9 cellular contexts compared by ENCODE assay signal in the genomic region with DNA sequence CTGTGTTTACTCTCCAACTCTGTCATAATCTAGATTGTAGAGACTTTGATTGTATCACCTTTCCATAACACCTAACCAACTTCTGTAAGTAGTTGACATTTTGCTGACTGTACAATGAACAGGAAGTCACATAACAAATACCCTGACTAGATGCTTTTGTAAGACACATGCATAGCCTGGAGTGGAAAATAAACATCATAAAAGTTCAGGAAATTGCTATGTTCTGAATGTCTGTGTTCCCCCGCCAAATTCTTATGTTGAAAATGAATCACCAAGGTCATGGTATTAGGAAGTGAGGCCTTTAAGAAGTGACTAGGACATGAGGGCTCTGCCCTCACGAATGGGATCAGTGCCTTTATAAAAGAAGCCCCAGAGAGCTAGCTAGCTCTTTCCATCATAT. TPM values are rescaled to one million over a fixed set of nuclear protein-coding genes. Genes with fewer than 3 reads are reported as not detected.
DNase-seq lines count a peak whose midpoint lies in the region; ATAC-seq lines count a peak whose summit lies in the region.
"Had no signal": no experiment of that assay in that cellular context is flagged by ENCODE, and none has a peak within 500 bp of the region (broad histone marks: within the 10 kb centered on the region; RNA-seq: fewer than 3 reads in every experiment).

No MANE protein-coding gene starts in this region.

- peak overlapping the region; percentile 16 for H2AFZ ChIP-seq in ACC112 (ENCODE audit: low read length, unreplicated experiment)
- H2AFZ ChIP-seq in GM23248 = 0 out of 2 replicates have a peak overlapping the region, but pooled peaks have one; percentile 51

- H3K36me3 ChIP-seq in ACC112 (ENCODE audit: insufficient read depth, low read length) (no peaks in the 10 kb centered on the region), GM23248 (ENCODE audit: low read depth) (no peaks in the 10 kb centered on the region)

- no peaks in the 10 kb centered on the region for H4K20me1 ChIP-seq in GM23248 (ENCODE audit: insufficient read depth)

- 3 to 4% methylated on average over 2 of the region's 2 CpGs for WGBS in GM23248 (ENCODE audit: low coverage in 1 of 2, low lambda C conversion rate in 2 of 2, missing lambda C conversion rate in 2 of 2), 2 experiments

- no peaks in the 10 kb centered on the region for H3K79me2 ChIP-seq in ACC112 (ENCODE audit: control insufficient read depth, insufficient read depth, low read length, unreplicated experiment)
- no peaks in the 10 kb centered on the region for H3K79me2 ChIP-seq in GM23248 (ENCODE audit: insufficient read depth)

- H3K4me3 ChIP-seq in ACC112 (ENCODE audit: low read depth, low read length) (no peak overlapping the region), GM23248 (no peak overlapping the region)

- H3K27ac ChIP-seq in ACC112 (ENCODE audit: low read depth, low read length) (peak overlapping the region; percentile 90), GM23248 (peak overlapping the region; percentile 72)

- peaks cover 28% of the 10 kb centered on the region for H3F3A ChIP-seq in GM23248 (ENCODE audit: insufficient read depth)

- ATAC-seq in HG02840 (IDR thresholded peaks at IDR 0.05; ENCODE audit: low FRiP score, unreplicated experiment) = no peak
- ATAC-seq in GM21825 (IDR thresholded peaks at IDR 0.05; ENCODE audit: unreplicated experiment) = no peak
- no peak for ATAC-seq in GM21367 (IDR thresholded peaks at IDR 0.05; ENCODE audit: unreplicated experiment)

- H3K9ac ChIP-seq in GM23248 = no peak overlapping the region

- DNase-seq in GM23248 (peak; percentile 95), glomerular endothelial cell (ENCODE audit: extremely low read depth, low read depth, low spot score) (peak; percentile 96), 8988T (no peak)
- peak; percentile 24 for DNase-seq in activated naive CD4-positive, alpha-beta T cell treated with anti-CD3 and anti-CD28 coated beads, Interleukin-2, amount 50 U/mL, for 16 hours
- DNase-seq: DMS 273 treated with DMSO at 0.1 percent for 48 hours had no signal

- H3K4me1 ChIP-seq in ACC112 (ENCODE audit: control insufficient read depth, insufficient read depth, low read length, unreplicated experiment) = peaks cover 12% of the 10 kb centered on the region
- H3K4me1 ChIP-seq in GM23248 (ENCODE audit: insufficient read depth) = peaks cover 20% of the 10 kb centered on the region

- no peaks in the 10 kb centered on the region for H3K9me2 ChIP-seq in GM23248 (ENCODE audit: insufficient read depth)

- no peaks in the 10 kb centered on the region for H3K9me3 ChIP-seq in GM23248 (ENCODE audit: low read depth)

- H3K27me3 ChIP-seq in ACC112 (ENCODE audit: insufficient read depth, low read length) (no peaks in the 10 kb centered on the region), GM23248 (replicated peaks; ENCODE audit: insufficient read depth) (no peaks in the 10 kb centered on the region)

- in situ Hi-C loops in GM23248 (cut with MboI) = no loop called here

- peak overlapping the region; percentile 21 for H3K4me2 ChIP-seq in GM23248 (ENCODE audit: unreplicated experiment)

RNA-seq across cellular contexts. Expression of gene ZSWIM5, which starts 40.4 kb away (rescaled TPM):
- 0.54 and 1.1 TPM in 2 replicates for total RNA-seq in GM23248 (2014; rRNA removed; shearing (Covaris generic))
- polyA plus RNA-seq in GM23248 (2016; fragmentation: Nextera tagmentation; extraction: Ambion mirVana) = 0.06 and 0.08 TPM in 2 replicates
- total RNA-seq in glomerular endothelial cell = 0.24 and 0.29 TPM in 2 replicates
